Comparison of ENCODE assay signal across 21 cellular contexts in the genomic region with DNA sequence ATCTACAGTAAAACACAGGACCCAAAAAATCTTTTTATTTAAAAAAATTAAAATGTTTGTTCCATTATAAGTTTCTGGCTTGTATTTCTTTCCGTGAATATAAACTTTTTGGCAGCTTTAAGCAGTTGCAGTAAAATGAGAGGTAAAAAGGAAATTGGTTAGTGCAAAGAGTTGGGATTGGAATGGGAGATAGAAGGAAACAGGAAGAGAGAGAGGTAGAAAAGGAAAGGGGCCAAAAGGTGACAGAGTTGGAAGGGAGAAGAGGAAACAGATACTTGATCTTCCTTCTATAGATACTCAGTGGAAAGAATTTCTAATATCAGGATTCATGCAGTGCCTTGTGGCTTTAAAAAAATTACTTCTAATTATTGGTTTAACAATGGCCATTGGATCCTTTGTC.
"Had no signal": no experiment of that assay in that cellular context is flagged by ENCODE, and none has a peak within 500 bp of the region (broad histone marks: within the 10 kb centered on the region; RNA-seq: fewer than 3 reads in every experiment).

No MANE protein-coding gene starts in this region.

- ATAC-seq: activated CD8-positive, alpha-beta memory T cell treated with anti-CD3 and anti-CD28 coated beads, Interleukin-2, amount 10 ng/mL, durations not matched to agents 7 days and 5 days; activated T-helper 17 cell treated with anti-CD3 and anti-CD28 coated beads, Interleukin-2, amount 50 U/mL, for 72 hours had no signal

- H3K4me3 Mint-ChIP-seq: activated CD8-positive, alpha-beta memory T cell treated with anti-CD3 and anti-CD28 coated beads, Interleukin-2, amount 10 ng/mL, durations not matched to agents 7 days and 5 days; activated naive CD4-positive, alpha-beta T cell treated with anti-CD3 and anti-CD28 coated beads, Interleukin-2, amount 10 ng/mL, durations not matched to agents 7 days and 5 days; activated T-helper 17 cell treated with anti-CD3 and anti-CD28 coated beads, Interleukin-2, amount 50 U/mL, for 72 hours had no signal

- H3K9me3 Mint-ChIP-seq: activated naive CD4-positive, alpha-beta T cell treated with anti-CD3 and anti-CD28 coated beads, Interleukin-2, amount 10 ng/mL, durations not matched to agents 7 days and 5 days; activated T-helper 17 cell treated with anti-CD3 and anti-CD28 coated beads, Interleukin-2, amount 50 U/mL, for 72 hours had no signal

- DNase-seq: activated CD4-positive, CD25-positive, alpha-beta regulatory T cell; activated CD8-positive, alpha-beta memory T cell treated with anti-CD3 and anti-CD28 coated beads, Interleukin-2, amount 10 ng/mL, durations not matched to agents 7 days and 5 days; activated gamma-delta T cell treated with Interleukin-2 at 50 U/mL for 16 hours; activated naive CD4-positive, alpha-beta T cell treated with anti-CD3 and anti-CD28 coated beads, Interleukin-2, amount 10 ng/mL, durations not matched to agents 7 days and 5 days; activated T-cell treated with anti-CD3 and anti-CD28 coated beads, Interleukin-2, amount 50 U/mL, for 48 hours; amygdala; brain microvascular endothelial cell; MG63; MV-4-11; NCI-H1092 treated with DMSO at 0.1 percent for 48 hours; NCI-H1417 treated with DMSO at 0.1 percent for 48 hours; NCI-H1694; NCI-H2029; NCI-H2107; NCI-H2171 treated with DMSO at 0.1 percent for 48 hours; NCI-H226; NCI-H526 treated with DMSO at 0.1 percent for 48 hours; NCI-H82; SIG-M5; T-helper 2 cell had no signal

- H3K4me1 Mint-ChIP-seq: activated CD8-positive, alpha-beta memory T cell treated with anti-CD3 and anti-CD28 coated beads, Interleukin-2, amount 10 ng/mL, durations not matched to agents 7 days and 5 days; activated naive CD4-positive, alpha-beta T cell treated with anti-CD3 and anti-CD28 coated beads, Interleukin-2, amount 10 ng/mL, durations not matched to agents 7 days and 5 days; activated T-helper 17 cell treated with anti-CD3 and anti-CD28 coated beads, Interleukin-2, amount 50 U/mL, for 72 hours had no signal

- H3K27me3 Mint-ChIP-seq: activated CD8-positive, alpha-beta memory T cell treated with anti-CD3 and anti-CD28 coated beads, Interleukin-2, amount 10 ng/mL, durations not matched to agents 7 days and 5 days; activated naive CD4-positive, alpha-beta T cell treated with anti-CD3 and anti-CD28 coated beads, Interleukin-2, amount 10 ng/mL, durations not matched to agents 7 days and 5 days; activated T-helper 17 cell treated with anti-CD3 and anti-CD28 coated beads, Interleukin-2, amount 50 U/mL, for 72 hours had no signal

- H3K27ac Mint-ChIP-seq: activated CD8-positive, alpha-beta memory T cell treated with anti-CD3 and anti-CD28 coated beads, Interleukin-2, amount 10 ng/mL, durations not matched to agents 7 days and 5 days; activated naive CD4-positive, alpha-beta T cell treated with anti-CD3 and anti-CD28 coated beads, Interleukin-2, amount 10 ng/mL, durations not matched to agents 7 days and 5 days; activated T-helper 17 cell treated with anti-CD3 and anti-CD28 coated beads, Interleukin-2, amount 50 U/mL, for 72 hours had no signal
